ENCODE assay signal across 1 cellular context in genomic region chr18:62425465-62426190, GRCh38.
A peak's percentile ranks its signal among the peaks of the same experiment; 100 is the strongest.
TF ChIP-seq lines count a peak whose summit lies in the region.

No MANE protein-coding gene starts in this region.

TF ChIP-seq in HepG2, 621 proteins besides CTCF, POLR2A, EP300 and RAD21 (continued from another document and continues in another):
- 0 out of 2 replicates have a peak, but pooled peaks have one; percentile 11 for TF ChIP-seq ZBTB33 (CRISPR knock-in tag; IDR thresholded peaks at IDR 0.05)
- TF ChIP-seq SOX13 (IDR thresholded peaks at IDR 0.05), result no peak
- TF ChIP-seq SOX13 (CRISPR knock-in tag; conservative IDR thresholded peaks at IDR 0.05 in 1 of 2, IDR thresholded peaks at IDR 0.05 in 1 of 2), result peak in 1 of 2 experiments; percentile 60; a peak in 1 of 4 replicates
- peak; percentile 62 for TF ChIP-seq XRCC5 (optimal IDR thresholded peaks at IDR 0.05; ENCODE audit: low read length)
- no peak; the same call in 1 of the 2 replicates for TF ChIP-seq ETV5 (CRISPR knock-in tag; IDR thresholded peaks at IDR 0.05; ENCODE audit: borderline replicate concordance)
- TF ChIP-seq ZNF691 (CRISPR knock-in tag; IDR thresholded peaks at IDR 0.05; ENCODE audit: borderline replicate concordance, low read depth), result no peak
- 0 out of 2 replicates have a peak, but pooled peaks have one; percentile 67 for TF ChIP-seq ZNF280D (CRISPR knock-in tag; IDR thresholded peaks at IDR 0.05)
- peak; percentile 70 for TF ChIP-seq ISL2 (CRISPR knock-in tag; IDR thresholded peaks at IDR 0.05)
- TF ChIP-seq HNF4A (CRISPR knock-in tag; IDR thresholded peaks at IDR 0.05), result peak; percentile 48; the same call in 1 of the 2 replicates
- peak; percentile 78 for TF ChIP-seq KMT2A (CRISPR knock-in tag; IDR thresholded peaks at IDR 0.05)
- peak; percentile 58; the same call in 1 of the 2 replicates for TF ChIP-seq MAX (IDR thresholded peaks at IDR 0.05)
- no peak for TF ChIP-seq ETS1 (CRISPR knock-in tag; IDR thresholded peaks at IDR 0.05)
- TF ChIP-seq NFKBIZ (CRISPR knock-in tag; IDR thresholded peaks at IDR 0.05), result peak; percentile 25; the same call in 1 of the 2 replicates
- TF ChIP-seq SALL1 (CRISPR knock-in tag; IDR thresholded peaks at IDR 0.05), result peak; percentile 40
- no peak for TF ChIP-seq FUBP1 (CRISPR knock-in tag; IDR thresholded peaks at IDR 0.05; ENCODE audit: borderline replicate concordance)
- TF ChIP-seq MLX (CRISPR knock-in tag; IDR thresholded peaks at IDR 0.05), result 0 out of 2 replicates have a peak, but pooled peaks have one; percentile 14
- peak; percentile 57; the same call in 1 of the 2 replicates for TF ChIP-seq THAP11 (CRISPR knock-in tag; IDR thresholded peaks at IDR 0.05)
- peak; percentile 48; the same call in 1 of the 2 replicates for TF ChIP-seq POLR2G (IDR thresholded peaks at IDR 0.05; ENCODE audit: low read depth, low read length)
- TF ChIP-seq ZBTB1 (CRISPR knock-in tag; IDR thresholded peaks at IDR 0.05; ENCODE audit: borderline replicate concordance), result no peak
- no peak for TF ChIP-seq SATB2 (CRISPR knock-in tag; IDR thresholded peaks at IDR 0.05)
- TF ChIP-seq IRF2 (CRISPR knock-in tag; IDR thresholded peaks at IDR 0.05), result peak; percentile 68
- peak; percentile 61; the same call in 1 of the 2 replicates for TF ChIP-seq PAXIP1 (CRISPR knock-in tag; conservative IDR thresholded peaks at IDR 0.05)
- TF ChIP-seq ZZZ3 (CRISPR knock-in tag; IDR thresholded peaks at IDR 0.05; ENCODE audit: borderline replicate concordance), result 0 out of 2 replicates have a peak, but pooled peaks have one; percentile 33
- TF ChIP-seq BCL3 (CRISPR knock-in tag; IDR thresholded peaks at IDR 0.05), result 0 out of 2 replicates have a peak, but pooled peaks have one; percentile 39
- TF ChIP-seq SP4 (CRISPR knock-in tag; IDR thresholded peaks at IDR 0.05), result no peak
- TF ChIP-seq SP140L (CRISPR knock-in tag; IDR thresholded peaks at IDR 0.05; ENCODE audit: borderline replicate concordance), result peak; percentile 71; the same call in 1 of the 2 replicates
- 0 out of 2 replicates have a peak, but pooled peaks have one; percentile 20 for TF ChIP-seq POGZ (CRISPR knock-in tag; IDR thresholded peaks at IDR 0.05)
- TF ChIP-seq ZNF296 (CRISPR knock-in tag; conservative IDR thresholded peaks at IDR 0.05), result no peak
- 0 out of 2 replicates have a peak, but pooled peaks have one; percentile 57 for TF ChIP-seq ZBTB25 (CRISPR knock-in tag; IDR thresholded peaks at IDR 0.05)
- peak; percentile 67 for TF ChIP-seq HDAC2 (CRISPR knock-in tag; IDR thresholded peaks at IDR 0.05)
- TF ChIP-seq MIER2 (CRISPR knock-in tag; IDR thresholded peaks at IDR 0.05), result peak; percentile 56
- TF ChIP-seq MIXL1 (CRISPR knock-in tag; IDR thresholded peaks at IDR 0.05), result peak; percentile 78
- TF ChIP-seq ASH2L (IDR thresholded peaks at IDR 0.05; ENCODE audit: insufficient read length, low read depth, low read length), result peak; percentile 77
- TF ChIP-seq SSRP1 (CRISPR knock-in tag; IDR thresholded peaks at IDR 0.05), result peak; percentile 88; the same call in 1 of the 2 replicates
- no peak for TF ChIP-seq ARNT2 (CRISPR knock-in tag; IDR thresholded peaks at IDR 0.05; ENCODE audit: low read depth)
- 0 out of 2 replicates have a peak, but pooled peaks have one; percentile 39 for TF ChIP-seq TSC22D2 (CRISPR knock-in tag; IDR thresholded peaks at IDR 0.05; ENCODE audit: borderline replicate concordance)
- TF ChIP-seq IKZF5 (CRISPR knock-in tag; IDR thresholded peaks at IDR 0.05), result peak; percentile 19; the same call in 1 of the 2 replicates
- 0 out of 2 replicates have a peak, but pooled peaks have one; percentile 13 for TF ChIP-seq DMAP1 (CRISPR knock-in tag; IDR thresholded peaks at IDR 0.05)
- no peak for TF ChIP-seq U2AF2 (IDR thresholded peaks at IDR 0.05; ENCODE audit: low read depth, low read length)
- TF ChIP-seq ZNF580 (CRISPR knock-in tag; IDR thresholded peaks at IDR 0.05; ENCODE audit: borderline replicate concordance, low read depth), result 0 out of 2 replicates have a peak, but pooled peaks have one; percentile 24
